ENCODE assay signal across 1 cellular context in genomic region chr3:160774172-160774571, GRCh38.
TF ChIP-seq lines count a peak whose summit lies in the region.

No MANE protein-coding gene starts in this region.

TF ChIP-seq in GM23338, 12 proteins besides CTCF, POLR2A, EP300 and RAD21 (continued from another document):
- no peak for TF ChIP-seq ZNF462 (CRISPR knock-in tag; IDR thresholded peaks at IDR 0.05)
